Comparison of ENCODE assay signal across 13 cellular contexts in genomic region chr1:9281071-9281827, GRCh38. TPM values are rescaled to one million over a fixed set of nuclear protein-coding genes. Genes with fewer than 3 reads are reported as not detected.
A peak's percentile ranks its signal among the peaks of the same experiment; 100 is the strongest.
DNase-seq lines count a peak whose midpoint lies in the region; ATAC-seq and TF ChIP-seq lines count a peak whose summit lies in the region.
"Had no signal": no experiment of that assay in that cellular context is flagged by ENCODE, and none has a peak within 500 bp of the region (broad histone marks: within the 10 kb centered on the region; RNA-seq: fewer than 3 reads in every experiment).

No MANE protein-coding gene starts in this region.

- TF ChIP-seq POLR2A in suprapubic skin (IDR thresholded peaks at IDR 0.05): no peak

- intact Hi-C loops in Calu3 (cut with micrococcal nuclease; ENCODE audit: unreplicated experiment): no loop called here

- CTCF ChIA-PET in RWPE1 (lab: Yijun Ruan, JAX): interaction anchor here (0.5 to 1.4 kb wide), 5 partner anchors 9 to 210 kb away, joined by 3 read pairs; no protein-coding TSS in a partner anchor
- CTCF ChIA-PET in Calu3 (lab: Charles Lee): no interaction called here

- whole genome bisulfite sequencing in suprapubic skin: 73% methylated on average over 17 of the region's 19 CpGs

- no peak for ATAC-seq in activated T-cell treated with anti-CD3 and anti-CD28 coated beads, Interleukin-2, amount 50 U/mL, for 72 hours (replicated peaks in 1 of 2)

- no peak overlapping the region for H3K27ac Mint-ChIP-seq in activated T-cell treated with anti-CD3 and anti-CD28 coated beads, Interleukin-2, amount 50 U/mL, for 72 hours
- no peak overlapping the region for H3K27ac Mint-ChIP-seq in Calu3 (ENCODE audit: unreplicated experiment)

- H3K27ac ChIP-seq in RWPE1: peak overlapping the region; percentile 69
- peak overlapping the region; percentile 1 for H3K27ac ChIP-seq in suprapubic skin
- H3K27ac ChIP-seq: right atrium auricular region, thoracic aorta had no signal

- DNase-seq in activated T-cell treated with anti-CD3 and anti-CD28 coated beads, Interleukin-2, amount 50 U/mL, for 72 hours: no peak
- no peak for DNase-seq in activated T-cell treated with anti-CD3 and anti-CD28 coated beads, Interleukin-2, amount 50 U/mL, for 48 hours
- DNase-seq in RWPE1 (ENCODE audit: low spot score): no peak
- DNase-seq in fibroblast of peridontal ligament (ENCODE audit: extremely low read depth): peak; percentile 66
- DNase-seq in suprapubic skin (ENCODE audit: low spot score in 2 of 2): no peak
- no peak for DNase-seq in Calu3
- no peak for DNase-seq in NOMO-1 treated with dmso at 0.1 percent for 144 hours (lab: John Stamatoyannopoulos, UW; ENCODE audit: unreplicated experiment)
- DNase-seq in stimulated activated naive CD4-positive, alpha-beta T cell treated with Interleukin-2 at 50 U/mL for 16 hours (lab: John Stamatoyannopoulos, UW): no peak
- DNase-seq: midbrain, NCI-H1417 treated with DMSO at 0.1 percent for 48 hours had no signal

- POLR2A ChIA-PET in RWPE1 (lab: Yijun Ruan, JAX; ENCODE audit: low non-redundant PET): no interaction called here

- H3K4me3 Mint-ChIP-seq in activated T-cell treated with anti-CD3 and anti-CD28 coated beads, Interleukin-2, amount 50 U/mL, for 72 hours: peak overlapping the region; percentile 72 to 77
- no peak overlapping the region for H3K4me3 Mint-ChIP-seq in Calu3 (ENCODE audit: low read depth, unreplicated experiment)

- H3K4me1 ChIP-seq in suprapubic skin: peaks cover 37% of the 10 kb centered on the region

- no peak overlapping the region for H3K4me3 ChIP-seq in suprapubic skin
- H3K4me3 ChIP-seq: right atrium auricular region had no signal

- TF ChIP-seq EP300 in suprapubic skin (IDR thresholded peaks at IDR 0.05): no peak

- peaks cover 3 to 8% of the 10 kb centered on the region in 2 donors for H3K36me3 Mint-ChIP-seq in activated T-cell treated with anti-CD3 and anti-CD28 coated beads, Interleukin-2, amount 50 U/mL, for 72 hours (ENCODE audit: insufficient read depth in 2 of 2)
- H3K36me3 Mint-ChIP-seq in Calu3 (ENCODE audit: insufficient read depth, unreplicated experiment): no peaks in the 10 kb centered on the region

- no peaks in the 10 kb centered on the region for H3K27me3 ChIP-seq in suprapubic skin
- H3K27me3 ChIP-seq: adrenal gland, right atrium auricular region had no signal

- no peak for TF ChIP-seq CTCF in RWPE1 (conservative IDR thresholded peaks at IDR 0.05; ENCODE audit: low read depth)
- no peak for TF ChIP-seq CTCF in suprapubic skin (IDR thresholded peaks at IDR 0.05)
- TF ChIP-seq CTCF in Calu3 (IDR thresholded peaks at IDR 0.05; ENCODE audit: unreplicated experiment): no peak

- H3K36me3 ChIP-seq in suprapubic skin: no peaks in the 10 kb centered on the region
- H3K36me3 ChIP-seq: adrenal gland, right atrium auricular region, thoracic aorta had no signal

- H3K27me3 Mint-ChIP-seq in activated T-cell treated with anti-CD3 and anti-CD28 coated beads, Interleukin-2, amount 50 U/mL, for 72 hours (ENCODE audit: low read depth): no peaks in the 10 kb centered on the region
- H3K27me3 Mint-ChIP-seq in Calu3 (ENCODE audit: unreplicated experiment): no peaks in the 10 kb centered on the region

- H3K9me3 ChIP-seq in suprapubic skin: no peaks in the 10 kb centered on the region
- H3K9me3 ChIP-seq: adrenal gland, thoracic aorta had no signal

- no TSS peak for BruUV-seq in Calu3 (replicated peaks; lab: Mats Ljungman, UMichigan)

- peaks cover 55% of the 10 kb centered on the region for H3K4me1 Mint-ChIP-seq in activated T-cell treated with anti-CD3 and anti-CD28 coated beads, Interleukin-2, amount 50 U/mL, for 72 hours (ENCODE audit: low read depth)
- peaks cover 21% of the 10 kb centered on the region for H3K4me1 Mint-ChIP-seq in Calu3 (ENCODE audit: low read depth, unreplicated experiment)

- H3K9me3 Mint-ChIP-seq in activated T-cell treated with anti-CD3 and anti-CD28 coated beads, Interleukin-2, amount 50 U/mL, for 72 hours: peaks cover 4% of the 10 kb centered on the region in 2 donors
- no peaks in the 10 kb centered on the region for H3K9me3 Mint-ChIP-seq in Calu3 (ENCODE audit: low read depth, unreplicated experiment)

RNA-seq across cellular contexts. Expression of gene SPSB1, which starts 11.4 kb away (rescaled TPM):
- total RNA-seq in activated T-cell treated with anti-CD3 and anti-CD28 coated beads, Interleukin-2, amount 50 U/mL, for 72 hours: 10 to 100 TPM; 12.2 to 15.6 TPM
- total RNA-seq in suprapubic skin (10 to 100 TPM; 28.3 to 49.2 (median 42.1) TPM), Calu3 (2022) (4.9 and 5.8 TPM in 2 replicates)

RNA-seq across cellular contexts. Expression of gene H6PD, which starts 46.7 kb away (rescaled TPM):
- total RNA-seq in activated T-cell treated with anti-CD3 and anti-CD28 coated beads, Interleukin-2, amount 50 U/mL, for 72 hours: 10 to 100 TPM; 20.2 to 21.0 TPM
- 100 to 1,000 TPM in 2 of 4 donors, 10 to 100 TPM in 2; 83.6 to 130 (median 106) TPM for total RNA-seq in suprapubic skin
- 18.0 TPM in 2 replicates for total RNA-seq in Calu3 (2022)
